9 cellular contexts compared by ENCODE assay signal in genomic region chr2:47070920-47071824, GRCh38.
DNase-seq lines count a peak whose midpoint lies in the region; ATAC-seq, FAIRE-seq and TF ChIP-seq lines count a peak whose summit lies in the region.
"Had no signal": no experiment of that assay in that cellular context is flagged by ENCODE, and none has a peak within 500 bp of the region (broad histone marks: within the 10 kb centered on the region; RNA-seq: fewer than 3 reads in every experiment).

No MANE protein-coding gene starts in this region.

- peaks cover 0 to 7% of the 10 kb centered on the region in 2 experiments; a peak in 3 of 4 replicates for H3K36me3 ChIP-seq in GM12878 (ENCODE audit: control insufficient read depth in 2 of 2, insufficient read depth in 2 of 2, low read length in 1 of 2)
- peaks cover 0 to 17% of the 10 kb centered on the region in 2 donors for H3K36me3 ChIP-seq in left lung

- H3K4me3 ChIP-seq in GM12878 (no peak overlapping the region), left lung (no peak overlapping the region)

- SMC1A ChIA-PET in GM12878 (lab: Charles Lee; ENCODE audit: uncharacterized antibody, unreplicated experiment): interaction anchor here (0.7 to 1.4 kb wide), 9 partner anchors 13 to 242 kb away, joined by 3 to 6 read pairs (median 4); no protein-coding TSS in a partner anchor

- peak overlapping the region; percentile 52 for H3K4me2 ChIP-seq in GM12878 (ENCODE audit: control insufficient read depth, insufficient read depth)

- in situ Hi-C loops in GM12878 (cut with MboI): no loop called here

- peak overlapping the region; percentile 57 to 66 for H3K4me3 Mint-ChIP-seq in stimulated activated naive B cell treated with anti-CD40 and anti-IgM and Interleukin-4, amounts not matched to agents 10 μg/mL and 1 μg/mL and 100 μg/mL, for 72 hours

- RAD21 ChIA-PET in GM12878 (lab: Charles Lee; ENCODE audit: unreplicated experiment): interaction anchor here (0.7 to 3.2 kb wide), 8 partner anchors 80 to 252 kb away, joined by 3 to 15 read pairs (median 4); no protein-coding TSS in a partner anchor

- H3K27me3 ChIP-seq in GM12878 (replicated peaks in 1 of 2; ENCODE audit: control insufficient read depth in 2 of 2, insufficient read depth in 2 of 2, low read length in 1 of 2) (no peaks in the 10 kb centered on the region), left lung (no peaks in the 10 kb centered on the region)

- H2AFZ ChIP-seq in GM12878 (ENCODE audit: control insufficient read depth, low read depth, low read length): no peak overlapping the region

- CTCF ChIA-PET in GM12878 (lab: Yijun Ruan, JAX): interaction anchor here (0.6 to 2.0 kb wide), 5 partner anchors 71 to 265 kb away, joined by 3 to 6 read pairs (median 4); no protein-coding TSS in a partner anchor

- H3K4me1 Mint-ChIP-seq in stimulated activated naive B cell treated with anti-CD40 and anti-IgM and Interleukin-4, amounts not matched to agents 10 μg/mL and 1 μg/mL and 100 μg/mL, for 72 hours: peaks cover 59 to 80% of the 10 kb centered on the region in 2 donors

- H3K9me3 Mint-ChIP-seq in stimulated activated naive B cell treated with anti-CD40 and anti-IgM and Interleukin-4, amounts not matched to agents 10 μg/mL and 1 μg/mL and 100 μg/mL, for 72 hours: no peaks in the 10 kb centered on the region

- no peaks in the 10 kb centered on the region for H3K27me3 Mint-ChIP-seq in stimulated activated naive B cell treated with anti-CD40 and anti-IgM and Interleukin-4, amounts not matched to agents 10 μg/mL and 1 μg/mL and 100 μg/mL, for 72 hours

- TF ChIP-seq CTCF in GM12878 (IDR thresholded peaks at IDR 0.05 in 2 of 3, conservative IDR thresholded peaks at IDR 0.05 in 1 of 3; ENCODE audit: control insufficient read depth in 2 of 3, extremely low read depth in 1 of 3, insufficient read depth in 1 of 3, low read depth in 3 of 3, low read length in 3 of 3) (no peak), left lung (IDR thresholded peaks at IDR 0.05) (no peak)

- no peaks in the 10 kb centered on the region for H3K79me2 ChIP-seq in GM12878 (ENCODE audit: control insufficient read depth, insufficient read depth, low read length)

- peak; percentile 5 to 51 (median 37) for DNase-seq in stimulated activated CD4-positive, alpha-beta T cell treated with anti-CD3 and anti-CD28 coated beads, Interleukin-12 subunit alpha, Interleukin-12 subunit beta, amount 100 ng/mL, for 48 hours (ENCODE audit: low read depth in 2 of 3, low spot score in 1 of 3)
- DNase-seq in stimulated activated CD4-positive, alpha-beta T cell treated with anti-CD3 and anti-CD28 coated beads, Interleukin-12 subunit alpha, Interleukin-12 subunit beta, amount 100 ng/mL, for 4 hours: no peak
- DNase-seq in RPMI7951 (ENCODE audit: low read depth) (peak; percentile 100), GM12878 (ENCODE audit: low read depth, low spot score) (peak; percentile 86), left lung (peak; percentile 80 to 87), cerebellar nuclear complex (lab: John Stamatoyannopoulos, UW) (no peak)
- DNase-seq in stimulated activated naive B cell treated with anti-CD40 and anti-IgM and Interleukin-4, amounts not matched to agents 10 μg/mL and 1 μg/mL and 100 μg/mL, for 72 hours: peak; percentile 50

- peak; percentile 96 for FAIRE-seq in GM12878 (lab: Jason Lieb, UNC)
- FAIRE-seq: keratinocyte had no signal

- POLR2A ChIA-PET in GM12878 (lab: Charles Lee): interaction anchor here (1.2 kb wide), 1 partner anchor 242 kb away, joined by 3 read pairs; no protein-coding TSS in a partner anchor

- no peaks in the 10 kb centered on the region for H3K9me3 ChIP-seq in GM12878 (replicated peaks; ENCODE audit: control insufficient read depth, insufficient read depth, low read length)
- no peaks in the 10 kb centered on the region for H3K9me3 ChIP-seq in left lung

- TF ChIP-seq RAD21 in GM12878 (IDR thresholded peaks at IDR 0.05; ENCODE audit: insufficient read depth, low read depth, low read length): no peak

- peak overlapping the region; percentile 92 for H3K27ac Mint-ChIP-seq in stimulated activated naive B cell treated with anti-CD40 and anti-IgM and Interleukin-4, amounts not matched to agents 10 μg/mL and 1 μg/mL and 100 μg/mL, for 72 hours

- H4K20me1 ChIP-seq in GM12878 (ENCODE audit: control insufficient read depth, insufficient read depth): peaks cover 7% of the 10 kb centered on the region

- WGBS in GM12878 (ENCODE audit: insufficient coverage, insufficient replicate concordance, low lambda C conversion rate, missing lambda C conversion rate): 32% methylated on average over 15 of the region's 15 CpGs

- no peak for TF ChIP-seq POLR2A in GM12878 (IDR thresholded peaks at IDR 0.05; ENCODE audit: low read depth, low read length)

- no peak overlapping the region for H3K9ac ChIP-seq in GM12878 (ENCODE audit: control insufficient read depth, insufficient read depth, low read length)

- peaks cover 46 to 65% of the 10 kb centered on the region in 2 donors for H3K36me3 Mint-ChIP-seq in stimulated activated naive B cell treated with anti-CD40 and anti-IgM and Interleukin-4, amounts not matched to agents 10 μg/mL and 1 μg/mL and 100 μg/mL, for 72 hours

- H3K4me1 ChIP-seq in GM12878 (ENCODE audit: control insufficient read depth, insufficient read depth, low read length) (peaks cover 30% of the 10 kb centered on the region), left lung (peaks cover 50 to 82% of the 10 kb centered on the region in 2 donors)

- intact Hi-C loops in GM12878 (cut with micrococcal nuclease; ENCODE audit: unreplicated experiment): loop anchor here (5.0 kb wide), 1 partner anchor 251 kb away; no protein-coding TSS in a partner anchor
- intact Hi-C loops in left lung (cut with DNase I): no loop called here

- peak overlapping the region; percentile 6; the same call in 1 of the 2 replicates for H3K27ac ChIP-seq in GM12878 (ENCODE audit: control insufficient read depth, insufficient read depth)
- peak overlapping the region; percentile 88 to 92 for H3K27ac ChIP-seq in left lung

- peak; percentile 23 to 63; a peak in 3 of 4 replicates for TF ChIP-seq EP300 in GM12878 (IDR thresholded peaks at IDR 0.05; ENCODE audit: borderline replicate concordance in 1 of 2, control insufficient read depth in 1 of 2, low read depth in 2 of 2, low read length in 2 of 2)

- peak; percentile 73 for ATAC-seq in HG02973 (IDR thresholded peaks at IDR 0.05; ENCODE audit: unreplicated experiment)
- peak; percentile 88 for ATAC-seq in GM12878
- peak; percentile 14 for ATAC-seq in left lung
- ATAC-seq in stimulated activated naive B cell treated with anti-CD40 and anti-IgM and Interleukin-4, amounts not matched to agents 10 μg/mL and 1 μg/mL and 100 μg/mL, for 72 hours (replicated peaks): peak; percentile 62 to 65

- BruUV-seq in GM12878 (replicated peaks; lab: Mats Ljungman, UMichigan): no TSS peak

TF ChIP-seq in GM12878, 131 proteins besides CTCF, POLR2A, EP300 and RAD21 (continues in another document):
- no peak for TF ChIP-seq BMI1 (IDR thresholded peaks at IDR 0.05; ENCODE audit: borderline replicate concordance)
- peak; percentile 92 for TF ChIP-seq RUNX3 (IDR thresholded peaks at IDR 0.05; ENCODE audit: low read length)
- no peak for TF ChIP-seq USF2 (IDR thresholded peaks at IDR 0.05; ENCODE audit: borderline replicate concordance, low read depth, low read length)
- peak; percentile 91 to 92 for TF ChIP-seq IKZF2 (IDR thresholded peaks at IDR 0.05)
- no peak for TF ChIP-seq POLR2AphosphoS5 (IDR thresholded peaks at IDR 0.05; ENCODE audit: low read length)
- no peak for TF ChIP-seq CHD1 (IDR thresholded peaks at IDR 0.05; ENCODE audit: low read depth, low read length)
- 0 out of 2 replicates have a peak, but pooled peaks have one; percentile 41 for TF ChIP-seq CREB1 (IDR thresholded peaks at IDR 0.05; ENCODE audit: low read depth)
- no peak for TF ChIP-seq NKRF (conservative IDR thresholded peaks at IDR 0.05)
- no peak for TF ChIP-seq ZZZ3 (IDR thresholded peaks at IDR 0.05; ENCODE audit: control insufficient read depth, insufficient read length, low read depth)
- no peak for TF ChIP-seq RB1 (IDR thresholded peaks at IDR 0.05; ENCODE audit: borderline replicate concordance)
- TF ChIP-seq WRNIP1 (IDR thresholded peaks at IDR 0.05; ENCODE audit: borderline replicate concordance, low read depth, low read length): no peak
- no peak for TF ChIP-seq SREBF1 (IDR thresholded peaks at IDR 0.05; ENCODE audit: low read length)

Comparison
In these comparisons a context has a peak if more than half of its experiments do, and no peak if none do; other contexts are left out.
1. DNase-seq: peak in stimulated activated CD4-positive, alpha-beta T cell treated with anti-CD3 and anti-CD28 coated beads, Interleukin-12 subunit alpha, Interleukin-12 subunit beta, amount 100 ng/mL, for 48 hours (3 of 3), RPMI7951 (single experiment), GM12878 (single experiment), left lung (2 of 2) and stimulated activated naive B cell treated with anti-CD40 and anti-IgM and Interleukin-4, amounts not matched to agents 10 μg/mL and 1 μg/mL and 100 μg/mL, for 72 hours (single experiment); none in stimulated activated CD4-positive, alpha-beta T cell treated with anti-CD3 and anti-CD28 coated beads, Interleukin-12 subunit alpha, Interleukin-12 subunit beta, amount 100 ng/mL, for 4 hours (single experiment) and cerebellar nuclear complex (0 of 2).
2. ATAC-seq: peak in every context shown above with its lines; median percentile 88 in GM12878; 73 in HG02973; 64 in stimulated activated naive B cell treated with anti-CD40 and anti-IgM and Interleukin-4, amounts not matched to agents 10 μg/mL and 1 μg/mL and 100 μg/mL, for 72 hours; 14 in left lung.